Comparison of ENCODE assay signal across 2 cellular contexts in the genomic region with DNA sequence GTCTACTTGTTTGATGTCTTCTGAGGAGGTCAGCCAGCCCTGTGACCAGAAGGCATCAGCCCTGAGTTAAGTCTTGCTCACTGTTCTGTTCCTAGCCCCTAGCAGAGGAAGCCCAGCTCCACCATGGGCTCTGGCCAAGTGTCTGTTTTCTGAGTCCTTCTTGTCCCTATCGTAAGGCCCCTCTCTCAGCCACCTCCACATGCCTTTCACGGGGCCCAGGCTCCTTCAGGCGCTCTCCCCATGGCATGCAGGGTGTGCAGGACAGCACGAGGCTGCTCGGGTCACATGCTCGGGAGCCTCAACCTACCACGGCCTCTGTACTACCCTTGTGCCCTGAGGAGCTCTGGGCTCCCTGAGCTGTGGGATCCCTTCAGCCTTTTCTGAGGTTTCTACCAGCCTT.
TF ChIP-seq lines count a peak whose summit lies in the region.

No MANE protein-coding gene starts in this region.

TF ChIP-seq in GM23338, 12 proteins besides CTCF, POLR2A, EP300 and RAD21:
- TF ChIP-seq POLR2AphosphoS5 (IDR thresholded peaks at IDR 0.05; ENCODE audit: low read depth) (no peak), NANOG (IDR thresholded peaks at IDR 0.05; ENCODE audit: borderline replicate concordance) (no peak)

TF ChIP-seq in HepG2, 621 proteins besides CTCF, POLR2A, EP300 and RAD21 (continues in another document):
- TF ChIP-seq, protein P1, sequence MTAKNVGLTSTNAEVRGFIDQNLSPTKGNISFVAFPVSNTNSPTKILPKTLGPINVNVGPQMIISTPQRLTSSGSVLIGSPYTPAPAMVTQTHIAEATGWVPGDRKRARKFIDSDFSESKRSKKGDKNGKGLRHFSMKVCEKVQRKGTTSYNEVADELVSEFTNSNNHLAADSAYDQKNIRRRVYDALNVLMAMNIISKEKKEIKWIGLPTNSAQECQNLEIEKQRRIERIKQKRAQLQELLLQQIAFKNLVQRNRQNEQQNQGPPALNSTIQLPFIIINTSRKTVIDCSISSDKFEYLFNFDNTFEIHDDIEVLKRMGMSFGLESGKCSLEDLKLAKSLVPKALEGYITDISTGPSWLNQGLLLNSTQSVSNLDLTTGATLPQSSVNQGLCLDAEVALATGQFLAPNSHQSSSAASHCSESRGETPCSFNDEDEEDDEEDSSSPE (CRISPR knock-in tag; IDR thresholded peaks at IDR 0.05) = 0 out of 2 replicates have a peak, but pooled peaks have one; percentile 31
- TF ChIP-seq ZMYM2 (CRISPR knock-in tag; IDR thresholded peaks at IDR 0.05) (0 out of 2 replicates have a peak, but pooled peaks have one; percentile 46), DR1 (CRISPR knock-in tag; IDR thresholded peaks at IDR 0.05) (no peak), ASH2L (IDR thresholded peaks at IDR 0.05; ENCODE audit: insufficient read length, low read depth, low read length) (no peak), ZSCAN25 (CRISPR knock-in tag; IDR thresholded peaks at IDR 0.05) (no peak), ZSCAN22 (CRISPR knock-in tag; IDR thresholded peaks at IDR 0.05) (no peak), NFYC (CRISPR knock-in tag; IDR thresholded peaks at IDR 0.05) (no peak), MYC (CRISPR knock-in tag; IDR thresholded peaks at IDR 0.05; ENCODE audit: borderline replicate concordance) (no peak; the same call in 1 of the 2 replicates), ZNF549 (CRISPR knock-in tag; IDR thresholded peaks at IDR 0.05) (no peak), ZNF460 (CRISPR knock-in tag; IDR thresholded peaks at IDR 0.05; ENCODE audit: borderline replicate concordance) (no peak), ATF7 (IDR thresholded peaks at IDR 0.05) (no peak), ATF7 (CRISPR knock-in tag; IDR thresholded peaks at IDR 0.05) (no peak), ZKSCAN5 (CRISPR knock-in tag; IDR thresholded peaks at IDR 0.05) (no peak), AGO1 (IDR thresholded peaks at IDR 0.05; ENCODE audit: low read depth, low read length, poor library complexity, severe bottlenecking) (no peak), ZNF124 (CRISPR knock-in tag; IDR thresholded peaks at IDR 0.05) (no peak), ZFP36L2 (CRISPR knock-in tag; IDR thresholded peaks at IDR 0.05) (no peak)
- TF ChIP-seq, protein P2, sequence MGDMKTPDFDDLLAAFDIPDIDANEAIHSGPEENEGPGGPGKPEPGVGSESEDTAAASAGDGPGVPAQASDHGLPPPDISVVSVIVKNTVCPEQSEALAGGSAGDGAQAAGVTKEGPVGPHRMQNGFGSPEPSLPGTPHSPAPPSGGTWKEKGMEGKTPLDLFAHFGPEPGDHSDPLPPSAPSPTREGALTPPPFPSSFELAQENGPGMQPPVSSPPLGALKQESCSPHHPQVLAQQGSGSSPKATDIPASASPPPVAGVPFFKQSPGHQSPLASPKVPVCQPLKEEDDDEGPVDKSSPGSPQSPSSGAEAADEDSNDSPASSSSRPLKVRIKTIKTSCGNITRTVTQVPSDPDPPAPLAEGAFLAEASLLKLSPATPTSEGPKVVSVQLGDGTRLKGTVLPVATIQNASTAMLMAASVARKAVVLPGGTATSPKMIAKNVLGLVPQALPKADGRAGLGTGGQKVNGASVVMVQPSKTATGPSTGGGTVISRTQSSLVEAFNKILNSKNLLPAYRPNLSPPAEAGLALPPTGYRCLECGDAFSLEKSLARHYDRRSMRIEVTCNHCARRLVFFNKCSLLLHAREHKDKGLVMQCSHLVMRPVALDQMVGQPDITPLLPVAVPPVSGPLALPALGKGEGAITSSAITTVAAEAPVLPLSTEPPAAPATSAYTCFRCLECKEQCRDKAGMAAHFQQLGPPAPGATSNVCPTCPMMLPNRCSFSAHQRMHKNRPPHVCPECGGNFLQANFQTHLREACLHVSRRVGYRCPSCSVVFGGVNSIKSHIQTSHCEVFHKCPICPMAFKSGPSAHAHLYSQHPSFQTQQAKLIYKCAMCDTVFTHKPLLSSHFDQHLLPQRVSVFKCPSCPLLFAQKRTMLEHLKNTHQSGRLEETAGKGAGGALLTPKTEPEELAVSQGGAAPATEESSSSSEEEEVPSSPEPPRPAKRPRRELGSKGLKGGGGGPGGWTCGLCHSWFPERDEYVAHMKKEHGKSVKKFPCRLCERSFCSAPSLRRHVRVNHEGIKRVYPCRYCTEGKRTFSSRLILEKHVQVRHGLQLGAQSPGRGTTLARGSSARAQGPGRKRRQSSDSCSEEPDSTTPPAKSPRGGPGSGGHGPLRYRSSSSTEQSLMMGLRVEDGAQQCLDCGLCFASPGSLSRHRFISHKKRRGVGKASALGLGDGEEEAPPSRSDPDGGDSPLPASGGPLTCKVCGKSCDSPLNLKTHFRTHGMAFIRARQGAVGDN (CRISPR knock-in tag; IDR thresholded peaks at IDR 0.05) = peak; percentile 88
- TF ChIP-seq, protein P3, sequence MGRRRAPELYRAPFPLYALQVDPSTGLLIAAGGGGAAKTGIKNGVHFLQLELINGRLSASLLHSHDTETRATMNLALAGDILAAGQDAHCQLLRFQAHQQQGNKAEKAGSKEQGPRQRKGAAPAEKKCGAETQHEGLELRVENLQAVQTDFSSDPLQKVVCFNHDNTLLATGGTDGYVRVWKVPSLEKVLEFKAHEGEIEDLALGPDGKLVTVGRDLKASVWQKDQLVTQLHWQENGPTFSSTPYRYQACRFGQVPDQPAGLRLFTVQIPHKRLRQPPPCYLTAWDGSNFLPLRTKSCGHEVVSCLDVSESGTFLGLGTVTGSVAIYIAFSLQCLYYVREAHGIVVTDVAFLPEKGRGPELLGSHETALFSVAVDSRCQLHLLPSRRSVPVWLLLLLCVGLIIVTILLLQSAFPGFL (CRISPR knock-in tag; IDR thresholded peaks at IDR 0.05) = no peak
- TF ChIP-seq, protein P4, sequence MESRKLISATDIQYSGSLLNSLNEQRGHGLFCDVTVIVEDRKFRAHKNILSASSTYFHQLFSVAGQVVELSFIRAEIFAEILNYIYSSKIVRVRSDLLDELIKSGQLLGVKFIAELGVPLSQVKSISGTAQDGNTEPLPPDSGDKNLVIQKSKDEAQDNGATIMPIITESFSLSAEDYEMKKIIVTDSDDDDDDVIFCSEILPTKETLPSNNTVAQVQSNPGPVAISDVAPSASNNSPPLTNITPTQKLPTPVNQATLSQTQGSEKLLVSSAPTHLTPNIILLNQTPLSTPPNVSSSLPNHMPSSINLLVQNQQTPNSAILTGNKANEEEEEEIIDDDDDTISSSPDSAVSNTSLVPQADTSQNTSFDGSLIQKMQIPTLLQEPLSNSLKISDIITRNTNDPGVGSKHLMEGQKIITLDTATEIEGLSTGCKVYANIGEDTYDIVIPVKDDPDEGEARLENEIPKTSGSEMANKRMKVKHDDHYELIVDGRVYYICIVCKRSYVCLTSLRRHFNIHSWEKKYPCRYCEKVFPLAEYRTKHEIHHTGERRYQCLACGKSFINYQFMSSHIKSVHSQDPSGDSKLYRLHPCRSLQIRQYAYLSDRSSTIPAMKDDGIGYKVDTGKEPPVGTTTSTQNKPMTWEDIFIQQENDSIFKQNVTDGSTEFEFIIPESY (CRISPR knock-in tag; IDR thresholded peaks at IDR 0.05) = peak; percentile 65; the same call in 1 of the 2 replicates
- TF ChIP-seq, protein P5, sequence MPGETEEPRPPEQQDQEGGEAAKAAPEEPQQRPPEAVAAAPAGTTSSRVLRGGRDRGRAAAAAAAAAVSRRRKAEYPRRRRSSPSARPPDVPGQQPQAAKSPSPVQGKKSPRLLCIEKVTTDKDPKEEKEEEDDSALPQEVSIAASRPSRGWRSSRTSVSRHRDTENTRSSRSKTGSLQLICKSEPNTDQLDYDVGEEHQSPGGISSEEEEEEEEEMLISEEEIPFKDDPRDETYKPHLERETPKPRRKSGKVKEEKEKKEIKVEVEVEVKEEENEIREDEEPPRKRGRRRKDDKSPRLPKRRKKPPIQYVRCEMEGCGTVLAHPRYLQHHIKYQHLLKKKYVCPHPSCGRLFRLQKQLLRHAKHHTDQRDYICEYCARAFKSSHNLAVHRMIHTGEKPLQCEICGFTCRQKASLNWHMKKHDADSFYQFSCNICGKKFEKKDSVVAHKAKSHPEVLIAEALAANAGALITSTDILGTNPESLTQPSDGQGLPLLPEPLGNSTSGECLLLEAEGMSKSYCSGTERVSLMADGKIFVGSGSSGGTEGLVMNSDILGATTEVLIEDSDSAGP (CRISPR knock-in tag; IDR thresholded peaks at IDR 0.05; ENCODE audit: borderline replicate concordance) = 0 out of 2 replicates have a peak, but pooled peaks have one; percentile 17
- TF ChIP-seq, protein P6, sequence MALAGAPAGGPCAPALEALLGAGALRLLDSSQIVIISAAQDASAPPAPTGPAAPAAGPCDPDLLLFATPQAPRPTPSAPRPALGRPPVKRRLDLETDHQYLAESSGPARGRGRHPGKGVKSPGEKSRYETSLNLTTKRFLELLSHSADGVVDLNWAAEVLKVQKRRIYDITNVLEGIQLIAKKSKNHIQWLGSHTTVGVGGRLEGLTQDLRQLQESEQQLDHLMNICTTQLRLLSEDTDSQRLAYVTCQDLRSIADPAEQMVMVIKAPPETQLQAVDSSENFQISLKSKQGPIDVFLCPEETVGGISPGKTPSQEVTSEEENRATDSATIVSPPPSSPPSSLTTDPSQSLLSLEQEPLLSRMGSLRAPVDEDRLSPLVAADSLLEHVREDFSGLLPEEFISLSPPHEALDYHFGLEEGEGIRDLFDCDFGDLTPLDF (CRISPR knock-in tag; IDR thresholded peaks at IDR 0.05) = no peak
- TF ChIP-seq, protein P7, sequence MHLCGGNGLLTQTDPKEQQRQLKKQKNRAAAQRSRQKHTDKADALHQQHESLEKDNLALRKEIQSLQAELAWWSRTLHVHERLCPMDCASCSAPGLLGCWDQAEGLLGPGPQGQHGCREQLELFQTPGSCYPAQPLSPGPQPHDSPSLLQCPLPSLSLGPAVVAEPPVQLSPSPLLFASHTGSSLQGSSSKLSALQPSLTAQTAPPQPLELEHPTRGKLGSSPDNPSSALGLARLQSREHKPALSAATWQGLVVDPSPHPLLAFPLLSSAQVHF (CRISPR knock-in tag; IDR thresholded peaks at IDR 0.05) = no peak
- TF ChIP-seq, protein P8, sequence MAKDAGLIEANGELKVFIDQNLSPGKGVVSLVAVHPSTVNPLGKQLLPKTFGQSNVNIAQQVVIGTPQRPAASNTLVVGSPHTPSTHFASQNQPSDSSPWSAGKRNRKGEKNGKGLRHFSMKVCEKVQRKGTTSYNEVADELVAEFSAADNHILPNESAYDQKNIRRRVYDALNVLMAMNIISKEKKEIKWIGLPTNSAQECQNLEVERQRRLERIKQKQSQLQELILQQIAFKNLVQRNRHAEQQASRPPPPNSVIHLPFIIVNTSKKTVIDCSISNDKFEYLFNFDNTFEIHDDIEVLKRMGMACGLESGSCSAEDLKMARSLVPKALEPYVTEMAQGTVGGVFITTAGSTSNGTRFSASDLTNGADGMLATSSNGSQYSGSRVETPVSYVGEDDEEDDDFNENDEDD (CRISPR knock-in tag; IDR thresholded peaks at IDR 0.05; ENCODE audit: borderline replicate concordance) = peak; percentile 38; the same call in 1 of the 2 replicates
- TF ChIP-seq, protein P9, sequence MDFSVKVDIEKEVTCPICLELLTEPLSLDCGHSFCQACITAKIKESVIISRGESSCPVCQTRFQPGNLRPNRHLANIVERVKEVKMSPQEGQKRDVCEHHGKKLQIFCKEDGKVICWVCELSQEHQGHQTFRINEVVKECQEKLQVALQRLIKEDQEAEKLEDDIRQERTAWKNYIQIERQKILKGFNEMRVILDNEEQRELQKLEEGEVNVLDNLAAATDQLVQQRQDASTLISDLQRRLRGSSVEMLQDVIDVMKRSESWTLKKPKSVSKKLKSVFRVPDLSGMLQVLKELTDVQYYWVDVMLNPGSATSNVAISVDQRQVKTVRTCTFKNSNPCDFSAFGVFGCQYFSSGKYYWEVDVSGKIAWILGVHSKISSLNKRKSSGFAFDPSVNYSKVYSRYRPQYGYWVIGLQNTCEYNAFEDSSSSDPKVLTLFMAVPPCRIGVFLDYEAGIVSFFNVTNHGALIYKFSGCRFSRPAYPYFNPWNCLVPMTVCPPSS (IDR thresholded peaks at IDR 0.05) = no peak
- TF ChIP-seq, protein P10, sequence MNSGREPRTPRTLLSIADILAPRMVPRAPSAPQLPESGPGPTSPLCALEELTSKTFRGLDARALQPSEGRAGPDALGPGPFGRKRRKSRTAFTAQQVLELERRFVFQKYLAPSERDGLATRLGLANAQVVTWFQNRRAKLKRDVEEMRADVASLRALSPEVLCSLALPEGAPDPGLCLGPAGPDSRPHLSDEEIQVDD (CRISPR knock-in tag; IDR thresholded peaks at IDR 0.05; ENCODE audit: borderline replicate concordance) = peak; percentile 51; the same call in 1 of the 2 replicates
- TF ChIP-seq, protein P11, sequence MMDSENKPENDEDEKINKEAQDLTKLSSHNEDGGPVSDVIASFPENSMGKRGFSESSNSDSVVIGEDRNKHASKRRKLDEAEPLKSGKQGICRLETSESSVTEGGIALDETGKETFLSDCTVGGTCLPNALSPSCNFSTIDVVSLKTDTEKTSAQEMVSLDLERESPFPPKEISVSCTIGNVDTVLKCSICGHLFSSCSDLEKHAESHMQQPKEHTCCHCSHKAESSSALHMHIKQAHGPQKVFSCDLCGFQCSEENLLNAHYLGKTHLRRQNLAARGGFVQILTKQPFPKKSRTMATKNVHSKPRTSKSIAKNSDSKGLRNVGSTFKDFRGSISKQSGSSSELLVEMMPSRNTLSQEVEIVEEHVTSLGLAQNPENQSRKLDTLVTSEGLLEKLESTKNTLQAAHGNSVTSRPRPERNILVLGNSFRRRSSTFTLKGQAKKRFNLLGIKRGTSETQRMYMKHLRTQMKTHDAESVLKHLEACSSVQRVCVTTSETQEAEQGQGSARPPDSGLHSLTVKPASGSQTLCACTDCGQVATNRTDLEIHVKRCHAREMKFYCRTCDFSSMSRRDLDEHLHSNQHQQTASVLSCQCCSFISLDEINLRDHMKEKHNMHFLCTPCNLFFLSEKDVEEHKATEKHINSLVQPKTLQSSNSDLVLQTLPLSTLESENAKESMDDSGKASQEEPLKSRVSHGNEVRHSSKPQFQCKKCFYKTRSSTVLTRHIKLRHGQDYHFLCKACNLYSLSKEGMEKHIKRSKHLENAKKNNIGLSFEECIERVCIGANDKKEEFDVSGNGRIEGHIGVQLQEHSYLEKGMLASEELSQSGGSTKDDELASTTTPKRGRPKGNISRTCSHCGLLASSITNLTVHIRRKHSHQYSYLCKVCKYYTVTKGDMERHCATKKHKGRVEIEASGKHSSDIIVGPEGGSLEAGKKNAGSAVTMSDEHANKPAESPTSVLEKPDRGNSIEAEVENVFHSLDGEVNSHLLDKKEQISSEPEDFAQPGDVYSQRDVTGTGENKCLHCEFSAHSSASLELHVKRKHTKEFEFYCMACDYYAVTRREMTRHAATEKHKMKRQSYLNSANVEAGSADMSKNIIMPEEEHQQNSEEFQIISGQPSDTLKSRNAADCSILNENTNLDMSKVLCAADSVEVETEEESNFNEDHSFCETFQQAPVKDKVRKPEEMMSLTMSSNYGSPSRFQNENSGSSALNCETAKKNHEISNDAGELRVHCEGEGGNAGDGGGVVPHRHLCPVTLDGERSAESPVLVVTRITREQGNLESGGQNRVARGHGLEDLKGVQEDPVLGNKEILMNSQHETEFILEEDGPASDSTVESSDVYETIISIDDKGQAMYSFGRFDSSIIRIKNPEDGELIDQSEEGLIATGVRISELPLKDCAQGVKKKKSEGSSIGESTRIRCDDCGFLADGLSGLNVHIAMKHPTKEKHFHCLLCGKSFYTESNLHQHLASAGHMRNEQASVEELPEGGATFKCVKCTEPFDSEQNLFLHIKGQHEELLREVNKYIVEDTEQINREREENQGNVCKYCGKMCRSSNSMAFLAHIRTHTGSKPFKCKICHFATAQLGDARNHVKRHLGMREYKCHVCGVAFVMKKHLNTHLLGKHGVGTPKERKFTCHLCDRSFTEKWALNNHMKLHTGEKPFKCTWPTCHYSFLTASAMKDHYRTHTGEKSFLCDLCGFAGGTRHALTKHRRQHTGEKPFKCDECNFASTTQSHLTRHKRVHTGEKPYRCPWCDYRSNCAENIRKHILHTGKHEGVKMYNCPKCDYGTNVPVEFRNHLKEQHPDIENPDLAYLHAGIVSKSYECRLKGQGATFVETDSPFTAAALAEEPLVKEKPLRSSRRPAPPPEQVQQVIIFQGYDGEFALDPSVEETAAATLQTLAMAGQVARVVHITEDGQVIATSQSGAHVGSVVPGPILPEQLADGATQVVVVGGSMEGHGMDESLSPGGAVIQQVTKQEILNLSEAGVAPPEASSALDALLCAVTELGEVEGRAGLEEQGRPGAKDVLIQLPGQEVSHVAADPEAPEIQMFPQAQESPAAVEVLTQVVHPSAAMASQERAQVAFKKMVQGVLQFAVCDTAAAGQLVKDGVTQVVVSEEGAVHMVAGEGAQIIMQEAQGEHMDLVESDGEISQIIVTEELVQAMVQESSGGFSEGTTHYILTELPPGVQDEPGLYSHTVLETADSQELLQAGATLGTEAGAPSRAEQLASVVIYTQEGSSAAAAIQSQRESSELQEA (CRISPR knock-in tag; IDR thresholded peaks at IDR 0.05; ENCODE audit: not compliant biosample characterization) = no peak
